16 cellular contexts compared by ENCODE assay signal in the genomic region with DNA sequence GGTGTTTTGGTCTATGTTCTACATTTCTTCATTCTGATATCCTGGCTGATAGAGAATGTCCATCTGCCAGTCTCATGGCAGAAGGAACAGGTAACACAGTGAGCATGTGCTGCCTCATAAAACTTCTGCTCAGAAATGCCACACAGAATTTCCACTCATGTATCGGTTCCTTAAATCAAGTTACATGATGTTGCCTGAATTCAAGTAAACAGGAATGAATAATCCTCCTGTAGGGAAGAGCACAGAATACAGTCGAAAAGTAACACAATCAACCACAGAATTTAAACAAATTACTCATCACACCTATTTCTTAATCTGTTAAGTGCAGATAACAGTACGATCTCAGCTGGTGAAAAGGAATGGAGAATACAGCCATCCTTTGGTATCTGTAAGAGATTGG.
"Had no signal": no experiment of that assay in that cellular context is flagged by ENCODE, and none has a peak within 500 bp of the region (broad histone marks: within the 10 kb centered on the region; RNA-seq: fewer than 3 reads in every experiment).

No MANE protein-coding gene starts in this region.

- H3K9me3 Mint-ChIP-seq: activated CD4-positive, alpha-beta memory T cell treated with anti-CD3 and anti-CD28 coated beads for 36 hours; activated naive CD4-positive, alpha-beta T cell treated with anti-CD3 and anti-CD28 coated beads, Interleukin-2, amount 50 U/mL, for 24 hours; activated T-helper 2 cell treated with anti-CD3 and anti-CD28 coated beads, Interferon-gamma antibody, Interleukin-2, Interleukin-4, amounts not matched to agents 10 μg/mL and 5 μg/mL and 100 μg/mL, durations not matched to agents 14 hours and 24 hours and 36 hours; brain; dendritic cell treated with granulocyte-macrophage colony-stimulating factor and Interleukin-4, amounts not matched to agents 40 ng/mL and 50 ng/mL, for 4 days; naive thymus-derived CD4-positive, alpha-beta T cell had no signal

- H3K4me3 Mint-ChIP-seq: activated CD4-positive, alpha-beta memory T cell treated with anti-CD3 and anti-CD28 coated beads for 36 hours; activated naive CD4-positive, alpha-beta T cell treated with anti-CD3 and anti-CD28 coated beads, Interleukin-2, amount 50 U/mL, for 24 hours; dendritic cell treated with granulocyte-macrophage colony-stimulating factor and Interleukin-4, amounts not matched to agents 40 ng/mL and 50 ng/mL, for 4 days; naive thymus-derived CD4-positive, alpha-beta T cell had no signal

- H3K4me2 ChIP-seq: hepatocyte had no signal

- H3K36me3 Mint-ChIP-seq: activated naive CD4-positive, alpha-beta T cell treated with anti-CD3 and anti-CD28 coated beads, Interleukin-2, amount 50 U/mL, for 24 hours; brain had no signal

- H3K4me3 ChIP-seq: hepatocyte, lung had no signal

- H2AFZ ChIP-seq: hepatocyte had no signal

- H3K27ac Mint-ChIP-seq: activated CD4-positive, alpha-beta memory T cell treated with anti-CD3 and anti-CD28 coated beads for 36 hours; activated naive CD4-positive, alpha-beta T cell treated with anti-CD3 and anti-CD28 coated beads, Interleukin-2, amount 50 U/mL, for 24 hours; activated T-helper 2 cell treated with anti-CD3 and anti-CD28 coated beads, Interferon-gamma antibody, Interleukin-2, Interleukin-4, amounts not matched to agents 10 μg/mL and 5 μg/mL and 100 μg/mL, durations not matched to agents 14 hours and 24 hours and 36 hours; dendritic cell treated with granulocyte-macrophage colony-stimulating factor and Interleukin-4, amounts not matched to agents 40 ng/mL and 50 ng/mL, for 4 days; progenitor cell of endocrine pancreas had no signal

- H3K27me3 ChIP-seq: hepatocyte had no signal

- DNase-seq: activated CD4-positive, alpha-beta memory T cell treated with anti-CD3 and anti-CD28 coated beads for 36 hours; activated CD4-positive, CD25-positive, alpha-beta regulatory T cell treated with anti-CD3 and anti-CD28 coated beads, Interleukin-2, amount 50 U/mL, for 72 hours; amygdala; erythroblast; naive thymus-derived CD4-positive, alpha-beta T cell; right cardiac atrium; small intestine; SW 1271; trophoblast cell had no signal

- H3K27me3 Mint-ChIP-seq: activated CD4-positive, alpha-beta memory T cell treated with anti-CD3 and anti-CD28 coated beads for 36 hours; activated naive CD4-positive, alpha-beta T cell treated with anti-CD3 and anti-CD28 coated beads, Interleukin-2, amount 50 U/mL, for 24 hours; brain; dendritic cell treated with granulocyte-macrophage colony-stimulating factor and Interleukin-4, amounts not matched to agents 40 ng/mL and 50 ng/mL, for 4 days; naive thymus-derived CD4-positive, alpha-beta T cell; progenitor cell of endocrine pancreas had no signal

- H3K27ac ChIP-seq: hepatocyte had no signal

- ATAC-seq: naive thymus-derived CD4-positive, alpha-beta T cell; right cardiac atrium had no signal
